10 cellular contexts compared by ENCODE assay signal in genomic region chr3:59839810-59840515, GRCh38.
DNase-seq lines count a peak whose midpoint lies in the region; ATAC-seq, FAIRE-seq and TF ChIP-seq lines count a peak whose summit lies in the region.
"Had no signal": no experiment of that assay in that cellular context is flagged by ENCODE, and none has a peak within 500 bp of the region (broad histone marks: within the 10 kb centered on the region; RNA-seq: fewer than 3 reads in every experiment).

No MANE protein-coding gene starts in this region.

- DNase-seq in GM12892 (ENCODE audit: insufficient read length), result no peak
- no peak for DNase-seq in right cardiac atrium
- DNase-seq in upper lobe of left lung, result no peak
- DNase-seq in activated T-helper 1 cell treated with anti-CD3 and anti-CD28 coated beads, Interleukin-12 subunit alpha, Interleukin-12 subunit beta, Interleukin-2, Interleukin-4 antibody, amounts not matched to agents 30 ng/mL and 10 ng/mL and 1 ng/mL, durations not matched to agents 14 hours and 24 hours and 36 hours (ENCODE audit: low spot score), result no peak
- DNase-seq in left lobe of liver (ENCODE audit: low spot score), result no peak
- DNase-seq: NCI-H1417 treated with DMSO at 0.1 percent for 48 hours had no signal

- H3K4me1 ChIP-seq in right cardiac atrium (ENCODE audit: control insufficient read depth, insufficient read depth, low read length) (no peaks in the 10 kb centered on the region), upper lobe of left lung (no peaks in the 10 kb centered on the region)

- TF ChIP-seq EP300 in upper lobe of left lung (IDR thresholded peaks at IDR 0.05), result no peak

- no peak for TF ChIP-seq CTCF in upper lobe of left lung (IDR thresholded peaks at IDR 0.05)

- H3K4me3 ChIP-seq in right cardiac atrium (ENCODE audit: low read length) (no peak overlapping the region), upper lobe of left lung (no peak overlapping the region)

- H3K4me1 Mint-ChIP-seq in activated T-helper 17 cell treated with anti-CD3 and anti-CD28 coated beads, Interleukin-2, amount 50 U/mL, for 72 hours, result no peaks in the 10 kb centered on the region
- peaks cover 20% of the 10 kb centered on the region for H3K4me1 Mint-ChIP-seq in activated T-helper 1 cell treated with anti-CD3 and anti-CD28 coated beads, Interleukin-12 subunit alpha, Interleukin-12 subunit beta, Interleukin-2, Interleukin-4 antibody, amounts not matched to agents 30 ng/mL and 10 ng/mL and 1 ng/mL, durations not matched to agents 14 hours and 24 hours and 36 hours (ENCODE audit: low read depth)

- intact Hi-C loops in right cardiac atrium (cut with DNase I), result no loop called here
- intact Hi-C loops in activated T-helper 1 cell treated with anti-CD3 and anti-CD28 coated beads, Interleukin-12 subunit alpha, Interleukin-12 subunit beta, Interleukin-2, Interleukin-4 antibody, amounts not matched to agents 30 ng/mL and 10 ng/mL and 1 ng/mL, durations not matched to agents 14 hours and 24 hours and 36 hours (cut with micrococcal nuclease), result no loop called here

- no peak for TF ChIP-seq POLR2A in GM12892 (IDR thresholded peaks at IDR 0.05; ENCODE audit: low read depth, low read length)
- no peak for TF ChIP-seq POLR2A in upper lobe of left lung (IDR thresholded peaks at IDR 0.05)

- peak; percentile 93 for ATAC-seq in GM19452 (IDR thresholded peaks at IDR 0.05; ENCODE audit: unreplicated experiment)
- ATAC-seq in HG03108 (IDR thresholded peaks at IDR 0.05; ENCODE audit: unreplicated experiment), result peak; percentile 96
- ATAC-seq in activated T-helper 17 cell treated with anti-CD3 and anti-CD28 coated beads, Interleukin-2, amount 50 U/mL, for 72 hours (replicated peaks), result peak; percentile 91
- no peak for ATAC-seq in right cardiac atrium
- ATAC-seq in upper lobe of left lung (ENCODE audit: low FRiP score in 2 of 2), result no peak
- no peak for ATAC-seq in left lobe of liver

- WGBS in right cardiac atrium, result 40% methylated on average over 1 of the region's 1 CpG
- 50 to 76% methylated on average over 1 of the region's 1 CpG for WGBS in upper lobe of left lung, 2 donors

- H3K9me3 ChIP-seq in right cardiac atrium (ENCODE audit: control insufficient read depth, low read length), result no peaks in the 10 kb centered on the region
- no peaks in the 10 kb centered on the region for H3K9me3 ChIP-seq in upper lobe of left lung

- no peaks in the 10 kb centered on the region for H3K27me3 Mint-ChIP-seq in activated T-helper 17 cell treated with anti-CD3 and anti-CD28 coated beads, Interleukin-2, amount 50 U/mL, for 72 hours
- H3K27me3 Mint-ChIP-seq in activated T-helper 1 cell treated with anti-CD3 and anti-CD28 coated beads, Interleukin-12 subunit alpha, Interleukin-12 subunit beta, Interleukin-2, Interleukin-4 antibody, amounts not matched to agents 30 ng/mL and 10 ng/mL and 1 ng/mL, durations not matched to agents 14 hours and 24 hours and 36 hours (ENCODE audit: insufficient read depth), result no peaks in the 10 kb centered on the region

- no peaks in the 10 kb centered on the region for H3K9me3 Mint-ChIP-seq in activated T-helper 17 cell treated with anti-CD3 and anti-CD28 coated beads, Interleukin-2, amount 50 U/mL, for 72 hours
- H3K9me3 Mint-ChIP-seq in activated T-helper 1 cell treated with anti-CD3 and anti-CD28 coated beads, Interleukin-12 subunit alpha, Interleukin-12 subunit beta, Interleukin-2, Interleukin-4 antibody, amounts not matched to agents 30 ng/mL and 10 ng/mL and 1 ng/mL, durations not matched to agents 14 hours and 24 hours and 36 hours, result peaks cover 20% of the 10 kb centered on the region

- no peak overlapping the region for H3K27ac ChIP-seq in right cardiac atrium (ENCODE audit: low read length)
- no peak overlapping the region for H3K27ac ChIP-seq in upper lobe of left lung

- H3K27me3 ChIP-seq in right cardiac atrium (ENCODE audit: control insufficient read depth, insufficient read depth), result no peaks in the 10 kb centered on the region
- H3K27me3 ChIP-seq in upper lobe of left lung, result no peaks in the 10 kb centered on the region

- no peak overlapping the region for H3K27ac Mint-ChIP-seq in activated T-helper 17 cell treated with anti-CD3 and anti-CD28 coated beads, Interleukin-2, amount 50 U/mL, for 72 hours
- no peak overlapping the region for H3K27ac Mint-ChIP-seq in activated T-helper 1 cell treated with anti-CD3 and anti-CD28 coated beads, Interleukin-12 subunit alpha, Interleukin-12 subunit beta, Interleukin-2, Interleukin-4 antibody, amounts not matched to agents 30 ng/mL and 10 ng/mL and 1 ng/mL, durations not matched to agents 14 hours and 24 hours and 36 hours

- H3K4me3 Mint-ChIP-seq in activated T-helper 17 cell treated with anti-CD3 and anti-CD28 coated beads, Interleukin-2, amount 50 U/mL, for 72 hours, result no peak overlapping the region
- H3K4me3 Mint-ChIP-seq in activated T-helper 1 cell treated with anti-CD3 and anti-CD28 coated beads, Interleukin-12 subunit alpha, Interleukin-12 subunit beta, Interleukin-2, Interleukin-4 antibody, amounts not matched to agents 30 ng/mL and 10 ng/mL and 1 ng/mL, durations not matched to agents 14 hours and 24 hours and 36 hours, result no peak overlapping the region

- H3K36me3 ChIP-seq in upper lobe of left lung, result no peaks in the 10 kb centered on the region

- no peaks in the 10 kb centered on the region for H3K36me3 Mint-ChIP-seq in activated T-helper 17 cell treated with anti-CD3 and anti-CD28 coated beads, Interleukin-2, amount 50 U/mL, for 72 hours (ENCODE audit: low read depth)
- H3K36me3 Mint-ChIP-seq in activated T-helper 1 cell treated with anti-CD3 and anti-CD28 coated beads, Interleukin-12 subunit alpha, Interleukin-12 subunit beta, Interleukin-2, Interleukin-4 antibody, amounts not matched to agents 30 ng/mL and 10 ng/mL and 1 ng/mL, durations not matched to agents 14 hours and 24 hours and 36 hours (ENCODE audit: low read depth), result peaks cover 16% of the 10 kb centered on the region

- peak; percentile 24 for FAIRE-seq in GM12892 (lab: Jason Lieb, UNC)
- FAIRE-seq: G401.6 had no signal

Comparison
In these comparisons a context has a peak if more than half of its experiments do, and no peak if none do; other contexts are left out.
1. ATAC-seq: peak in GM19452 (single experiment), HG03108 (single experiment) and activated T-helper 17 cell treated with anti-CD3 and anti-CD28 coated beads, Interleukin-2, amount 50 U/mL, for 72 hours (single experiment); none in right cardiac atrium (0 of 2), upper lobe of left lung (0 of 2) and left lobe of liver (single experiment).